ENCODE assay signal across 8 cellular contexts in genomic region chr11:115505165-115505564, GRCh38. TPM values are rescaled to one million over a fixed set of nuclear protein-coding genes. Genes with fewer than 3 reads are reported as not detected.
DNase-seq lines count a peak whose midpoint lies in the region; ATAC-seq and TF ChIP-seq lines count a peak whose summit lies in the region.

No MANE protein-coding gene starts in this region.

- H3K27me3 ChIP-seq in liver (ENCODE audit: control insufficient read depth in 4 of 4, insufficient read depth in 4 of 4, low read length in 3 of 4), result no peaks in the 10 kb centered on the region
- H3K27me3 ChIP-seq in tibial artery, result peaks cover 0 to 24% of the 10 kb centered on the region in 2 donors

- peaks cover 11% of the 10 kb centered on the region for H3K4me1 Mint-ChIP-seq in activated T-cell treated with anti-CD3 and anti-CD28 coated beads, Interleukin-2, amount 50 U/mL, for 4 hours (ENCODE audit: low read depth)
- no peaks in the 10 kb centered on the region for H3K4me1 Mint-ChIP-seq in HFFc6 (ENCODE audit: low read depth)

- H3K36me3 Mint-ChIP-seq in activated T-cell treated with anti-CD3 and anti-CD28 coated beads, Interleukin-2, amount 50 U/mL, for 4 hours (ENCODE audit: insufficient read depth), result no peaks in the 10 kb centered on the region
- H3K36me3 Mint-ChIP-seq in HFFc6 (ENCODE audit: low read depth), result no peaks in the 10 kb centered on the region

- WGBS in liver, result 2% methylated on average over 10 of the region's 10 CpGs

- in situ Hi-C loops in astrocyte of the cerebellum (cut with HindIII; ENCODE audit: low sequenced_read_pairs), result no loop called here

- H3K36me3 ChIP-seq in liver (ENCODE audit: control insufficient read depth in 4 of 4, insufficient read depth in 3 of 4, low read depth in 1 of 4, low read length in 3 of 4), result no peaks in the 10 kb centered on the region
- no peaks in the 10 kb centered on the region for H3K36me3 ChIP-seq in tibial artery

- H3K9me3 Mint-ChIP-seq in activated T-cell treated with anti-CD3 and anti-CD28 coated beads, Interleukin-2, amount 50 U/mL, for 4 hours, result no peaks in the 10 kb centered on the region
- peaks cover 5% of the 10 kb centered on the region for H3K9me3 Mint-ChIP-seq in HFFc6

- peak overlapping the region; percentile 92 for H3K4me3 ChIP-seq in astrocyte of the cerebellum (ENCODE audit: low read depth, low read length)
- H3K4me3 ChIP-seq in liver (ENCODE audit: low read depth in 1 of 3, low read length in 3 of 3), result peak overlapping the region; percentile 54 to 77 (median 74)
- H3K4me3 ChIP-seq in tibial artery, result peak overlapping the region; percentile 56 to 62

- TF ChIP-seq CTCF in astrocyte of the cerebellum (IDR thresholded peaks at IDR 0.05; ENCODE audit: low read depth, low read length, missing control alignments) (no peak), liver (IDR thresholded peaks at IDR 0.05; ENCODE audit: low read depth, low read length, missing input control) (no peak), tibial artery (IDR thresholded peaks at IDR 0.05) (no peak), HFFc6 (IDR thresholded peaks at IDR 0.05) (no peak)

- no peak for ATAC-seq in activated T-cell treated with anti-CD3 and anti-CD28 coated beads, Interleukin-2, amount 50 U/mL, for 4 hours

- intact Hi-C loops in tibial artery (cut with DNase I; ENCODE audit: low total_unique reads), result loop anchor here (10.0 kb wide), 1 partner anchor 120 kb away; no protein-coding TSS in a partner anchor

- H3K27me3 Mint-ChIP-seq in activated T-cell treated with anti-CD3 and anti-CD28 coated beads, Interleukin-2, amount 50 U/mL, for 4 hours (ENCODE audit: low read depth), result peaks cover 21% of the 10 kb centered on the region
- H3K27me3 Mint-ChIP-seq in HFFc6 (ENCODE audit: insufficient read depth), result peaks cover under 1% of the 10 kb centered on the region; the same call in 1 of the 2 replicates

- DNase-seq in activated T-cell treated with anti-CD3 and anti-CD28 coated beads, Interleukin-2, amount 50 U/mL, for 4 hours, result no peak
- no peak for DNase-seq in activated T-cell treated with anti-CD3 and anti-CD28 coated beads, Interleukin-2, amount 50 U/mL, for 48 hours
- no peak for DNase-seq in astrocyte of the cerebellum (ENCODE audit: low read depth)
- no peak for DNase-seq in tibial artery
- DNase-seq in OCI-M1 (lab: John Stamatoyannopoulos, UW), result no peak
- no peak for DNase-seq in HFFc6
- no peak for DNase-seq in NCI-H2196 (lab: John Stamatoyannopoulos, UW; ENCODE audit: unreplicated experiment)

- H3K4me1 ChIP-seq in liver (ENCODE audit: control insufficient read depth in 4 of 4, insufficient read depth in 4 of 4, low read length in 3 of 4), result peaks cover 4 to 37% (median 27%) of the 10 kb centered on the region in 4 donors
- peaks cover 5 to 26% (median 20%) of the 10 kb centered on the region in 4 donors for H3K4me1 ChIP-seq in tibial artery

- no peak for TF ChIP-seq RAD21 in liver (IDR thresholded peaks at IDR 0.05)

- H3K27ac ChIP-seq in liver (ENCODE audit: low read depth in 1 of 2, low read length in 2 of 2), result peak overlapping the region; percentile 84 to 94
- H3K27ac ChIP-seq in tibial artery, result peak overlapping the region in 1 of 2 donors; percentile 74

- H3K4me3 Mint-ChIP-seq in activated T-cell treated with anti-CD3 and anti-CD28 coated beads, Interleukin-2, amount 50 U/mL, for 4 hours, result peak overlapping the region; percentile 75
- no peak overlapping the region for H3K4me3 Mint-ChIP-seq in HFFc6

- peak overlapping the region; percentile 72 to 83 for H3K9ac ChIP-seq in liver (ENCODE audit: low read depth in 1 of 2, low read length in 2 of 2)

- H3K27ac Mint-ChIP-seq in HFFc6, result no peak overlapping the region

- H3K9me3 ChIP-seq in liver (ENCODE audit: control insufficient read depth in 4 of 4, low read length in 3 of 4), result no peaks in the 10 kb centered on the region
- H3K9me3 ChIP-seq in tibial artery, result no peaks in the 10 kb centered on the region

TF ChIP-seq in liver, 16 proteins besides CTCF, POLR2A, EP300 and RAD21:
- no peak for TF ChIP-seq HNF4A (conservative IDR thresholded peaks at IDR 0.05)
- no peak for TF ChIP-seq REST (IDR thresholded peaks at IDR 0.05)
- TF ChIP-seq TAF1 (conservative IDR thresholded peaks at IDR 0.05), result no peak
- TF ChIP-seq RXRA (IDR thresholded peaks at IDR 0.05), result no peak
- TF ChIP-seq YY1 (IDR thresholded peaks at IDR 0.05), result no peak
- no peak for TF ChIP-seq SP1 (IDR thresholded peaks at IDR 0.05)
- TF ChIP-seq ATF3 (IDR thresholded peaks at IDR 0.05), result no peak
- peak in 1 of 2 donors; percentile 47 for TF ChIP-seq EGR1 (IDR thresholded peaks at IDR 0.05; ENCODE audit: low read depth in 2 of 2)
- no peak for TF ChIP-seq ZBTB33 (IDR thresholded peaks at IDR 0.05)
- TF ChIP-seq NR2F2 (IDR thresholded peaks at IDR 0.05), result no peak
- no peak for TF ChIP-seq GABPA (IDR thresholded peaks at IDR 0.05 in 1 of 2, conservative IDR thresholded peaks at IDR 0.05 in 1 of 2)
- TF ChIP-seq JUND (IDR thresholded peaks at IDR 0.05), result peak in 1 of 2 donors; percentile 41
TF ChIP-seq in liver: peak in this region for 2.

RNA-seq across cellular contexts. Expression of gene CADM1, which starts 0.9 kb away (rescaled TPM):
- 1 to 10 TPM in 2 of 3 donors, under 1 TPM in 1; 0.63 to 1.7 (median 1.2) TPM for total RNA-seq in activated T-cell treated with anti-CD3 and anti-CD28 coated beads, Interleukin-2, amount 50 U/mL, for 4 hours
- total RNA-seq in liver, result 10 to 100 TPM; 13.0 to 37.2 TPM
- 10 to 100 TPM; 20.6 to 40.6 TPM for polyA plus RNA-seq in liver
- not detected for total RNA-seq in HFFc6 (2021; fragmentation: NEBNext Ultra II Directional; extraction: Animal tissue kit (Norgen Biotek cat#: 25700))

Comparison
In these comparisons a context has a peak if more than half of its experiments do, and no peak if none do; other contexts are left out.
1. RNA of gene CADM1, which starts 0.9 kb away (total RNA-seq): 13.0 to 37.2 TPM in liver; 0.63 to 1.7 TPM in activated T-cell treated with anti-CD3 and anti-CD28 coated beads, Interleukin-2, amount 50 U/mL, for 4 hours and not detected in HFFc6; every median in the first group is over 4 times any median in the second.
2. Peak in every context shown above with its lines, with median percentiles within 50 percentile points of each other: H3K4me3 ChIP-seq.